8 cellular contexts compared by ENCODE assay signal in genomic region chr13:50990540-50991506, GRCh38.
DNase-seq lines count a peak whose midpoint lies in the region; ATAC-seq and TF ChIP-seq lines count a peak whose summit lies in the region.

No MANE protein-coding gene starts in this region.

- no peak overlapping the region for H3K4me3 Mint-ChIP-seq in Calu3 (ENCODE audit: low read depth, unreplicated experiment)

- intact Hi-C loops in Calu3 (cut with micrococcal nuclease; ENCODE audit: unreplicated experiment) = no loop called here

- ATAC-seq in GM21360 (IDR thresholded peaks at IDR 0.05; ENCODE audit: unreplicated experiment) = no peak

- H3K4me1 Mint-ChIP-seq in Calu3 (ENCODE audit: low read depth, unreplicated experiment) = no peaks in the 10 kb centered on the region

- BruUV-seq in Calu3 (replicated peaks; lab: Mats Ljungman, UMichigan) = no TSS peak

- CTCF ChIA-PET in Calu3 (lab: Charles Lee) = interaction anchor here (0.8 kb wide), 1 partner anchor 337 kb away, joined by 3 read pairs; no protein-coding TSS in a partner anchor

- no peak for TF ChIP-seq CTCF in Calu3 (IDR thresholded peaks at IDR 0.05; ENCODE audit: unreplicated experiment)

- no peaks in the 10 kb centered on the region for H3K27me3 Mint-ChIP-seq in Calu3 (ENCODE audit: unreplicated experiment)

- H3K36me3 Mint-ChIP-seq in Calu3 (ENCODE audit: insufficient read depth, unreplicated experiment) = no peaks in the 10 kb centered on the region

- DNase-seq in DMS 273 treated with DMSO at 0.1 percent for 48 hours (lab: John Stamatoyannopoulos, UW) = peak; percentile 7
- DNase-seq in NCI-H2227 (lab: John Stamatoyannopoulos, UW; ENCODE audit: unreplicated experiment) = peak; percentile 68
- DNase-seq in fibroblast of peridontal ligament (ENCODE audit: extremely low read depth) = peak; percentile 29
- DNase-seq in nucleus accumbens (lab: John Stamatoyannopoulos, UW) = peak in 30 of 56 donors; percentile 7 to 60 (median 23)
- no peak for DNase-seq in NCI-H1048 (lab: John Stamatoyannopoulos, UW)
- no peak for DNase-seq in HPDE6-E6E7 (ENCODE audit: extremely low spot score)
- DNase-seq in Calu3 = no peak

- H3K27ac Mint-ChIP-seq in Calu3 (ENCODE audit: unreplicated experiment) = no peak overlapping the region

- peaks cover 3% of the 10 kb centered on the region for H3K9me3 Mint-ChIP-seq in Calu3 (ENCODE audit: low read depth, unreplicated experiment)

Comparison
In these comparisons a context has a peak if more than half of its experiments do, and no peak if none do; other contexts are left out.
1. DNase-seq: peak in DMS 273 treated with DMSO at 0.1 percent for 48 hours (single experiment), NCI-H2227 (single experiment), fibroblast of peridontal ligament (single experiment) and nucleus accumbens (30 of 56); none in NCI-H1048 (single experiment), HPDE6-E6E7 (single experiment) and Calu3 (single experiment).